1 cellular context compared by ENCODE assay signal in the genomic region with DNA sequence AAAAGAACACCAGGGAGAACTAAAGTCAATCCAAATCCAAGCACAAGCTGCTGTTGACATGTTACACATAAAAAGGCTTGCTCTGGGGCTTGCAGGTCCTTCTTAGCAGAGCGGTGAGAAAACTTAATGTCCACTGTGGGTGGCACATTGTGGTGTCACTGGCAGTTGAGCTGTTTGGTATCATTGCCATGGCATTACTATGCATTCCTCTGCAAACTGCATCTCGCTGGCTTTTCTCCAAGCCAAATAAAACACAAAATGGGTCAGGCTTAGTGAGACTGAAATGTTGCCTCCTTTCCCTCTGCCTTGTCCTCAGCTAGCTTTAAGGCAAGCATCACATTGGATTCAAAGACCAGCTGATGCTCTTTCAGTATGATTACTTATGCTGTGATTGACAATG.
TF ChIP-seq lines count a peak whose summit lies in the region.

No MANE protein-coding gene starts in this region.

TF ChIP-seq in HepG2, 621 proteins besides CTCF, POLR2A, EP300 and RAD21 (continued from another document):
- TF ChIP-seq, protein P1, sequence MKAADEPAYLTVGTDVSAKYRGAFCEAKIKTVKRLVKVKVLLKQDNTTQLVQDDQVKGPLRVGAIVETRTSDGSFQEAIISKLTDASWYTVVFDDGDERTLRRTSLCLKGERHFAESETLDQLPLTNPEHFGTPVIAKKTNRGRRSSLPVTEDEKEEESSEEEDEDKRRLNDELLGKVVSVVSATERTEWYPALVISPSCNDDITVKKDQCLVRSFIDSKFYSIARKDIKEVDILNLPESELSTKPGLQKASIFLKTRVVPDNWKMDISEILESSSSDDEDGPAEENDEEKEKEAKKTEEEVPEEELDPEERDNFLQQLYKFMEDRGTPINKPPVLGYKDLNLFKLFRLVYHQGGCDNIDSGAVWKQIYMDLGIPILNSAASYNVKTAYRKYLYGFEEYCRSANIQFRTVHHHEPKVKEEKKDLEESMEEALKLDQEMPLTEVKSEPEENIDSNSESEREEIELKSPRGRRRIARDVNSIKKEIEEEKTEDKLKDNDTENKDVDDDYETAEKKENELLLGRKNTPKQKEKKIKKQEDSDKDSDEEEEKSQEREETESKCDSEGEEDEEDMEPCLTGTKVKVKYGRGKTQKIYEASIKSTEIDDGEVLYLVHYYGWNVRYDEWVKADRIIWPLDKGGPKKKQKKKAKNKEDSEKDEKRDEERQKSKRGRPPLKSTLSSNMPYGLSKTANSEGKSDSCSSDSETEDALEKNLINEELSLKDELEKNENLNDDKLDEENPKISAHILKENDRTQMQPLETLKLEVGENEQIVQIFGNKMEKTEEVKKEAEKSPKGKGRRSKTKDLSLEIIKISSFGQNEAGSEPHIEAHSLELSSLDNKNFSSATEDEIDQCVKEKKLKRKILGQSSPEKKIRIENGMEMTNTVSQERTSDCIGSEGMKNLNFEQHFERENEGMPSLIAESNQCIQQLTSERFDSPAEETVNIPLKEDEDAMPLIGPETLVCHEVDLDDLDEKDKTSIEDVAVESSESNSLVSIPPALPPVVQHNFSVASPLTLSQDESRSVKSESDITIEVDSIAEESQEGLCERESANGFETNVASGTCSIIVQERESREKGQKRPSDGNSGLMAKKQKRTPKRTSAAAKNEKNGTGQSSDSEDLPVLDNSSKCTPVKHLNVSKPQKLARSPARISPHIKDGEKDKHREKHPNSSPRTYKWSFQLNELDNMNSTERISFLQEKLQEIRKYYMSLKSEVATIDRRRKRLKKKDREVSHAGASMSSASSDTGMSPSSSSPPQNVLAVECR (CRISPR knock-in tag; IDR thresholded peaks at IDR 0.05; ENCODE audit: borderline replicate concordance): no peak
- TF ChIP-seq KAT7 (CRISPR knock-in tag; IDR thresholded peaks at IDR 0.05; ENCODE audit: borderline replicate concordance): no peak
TF ChIP-seq in HepG2: peak in this region for 0.
